33 cellular contexts compared by ENCODE assay signal in the genomic region with DNA sequence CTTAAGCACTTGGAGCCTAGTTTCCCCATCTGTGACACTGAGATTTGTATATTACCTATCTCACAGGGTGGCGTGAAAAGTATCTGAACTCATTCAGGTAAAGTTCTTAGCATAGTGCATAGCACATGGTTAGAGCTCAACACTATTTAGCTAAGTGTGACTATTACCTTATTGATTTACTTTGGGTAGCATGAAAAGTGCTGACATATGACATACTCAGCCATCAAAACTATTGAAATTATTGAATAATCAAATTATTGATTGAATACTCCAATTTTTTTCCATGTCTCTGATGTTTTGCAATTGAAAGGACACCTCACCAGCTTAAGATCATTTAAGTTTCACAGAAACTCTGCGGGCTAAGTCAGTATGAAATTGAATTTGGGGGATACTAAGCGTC.
"Had no signal": no experiment of that assay in that cellular context is flagged by ENCODE, and none has a peak within 500 bp of the region (broad histone marks: within the 10 kb centered on the region; RNA-seq: fewer than 3 reads in every experiment).

No MANE protein-coding gene starts in this region.

- H3K4me3 ChIP-seq: adrenal gland, ascending aorta, body of pancreas, breast epithelium, cardiac muscle cell had no signal

- DNase-seq: activated effector memory CD4-positive, alpha-beta T cell treated with Interleukin-2 at 50 U/mL for 16 hours; activated gamma-delta T cell; activated gamma-delta T cell treated with Interleukin-2 at 50 U/mL for 16 hours; activated naive CD4-positive, alpha-beta T cell; activated naive CD4-positive, alpha-beta T cell treated with anti-CD3 and anti-CD28 coated beads for 36 hours; activated naive CD4-positive, alpha-beta T cell treated with anti-CD3 and anti-CD28 coated beads, Interleukin-2, amount 10 ng/mL, durations not matched to agents 7 days and 5 days; activated naive CD4-positive, alpha-beta T cell treated with anti-CD3 and anti-CD28 coated beads, Interleukin-2, amount 50 U/mL, for 16 hours; activated naive CD4-positive, alpha-beta T cell treated with Interleukin-2 at 50 U/mL for 16 hours; activated naive CD8-positive, alpha-beta T cell treated with anti-CD3 and anti-CD28 coated beads for 36 hours; activated naive CD8-positive, alpha-beta T cell treated with anti-CD3 and anti-CD28 coated beads, Interleukin-2, amount 10 ng/mL, durations not matched to agents 7 days and 5 days; activated naive CD8-positive, alpha-beta T cell treated with anti-CD3 and anti-CD28 coated beads, Interleukin-2, amount 50 U/mL, for 24 hours; activated T-cell treated with anti-CD3 and anti-CD28 coated beads, Interleukin-2, amount 50 U/mL, for 1 hour; activated T-cell treated with anti-CD3 and anti-CD28 coated beads, Interleukin-2, amount 50 U/mL, for 24 hours; activated T-cell treated with anti-CD3 and anti-CD28 coated beads, Interleukin-2, amount 50 U/mL, for 4 hours; activated T-cell treated with anti-CD3 and anti-CD28 coated beads, Interleukin-2, amount 50 U/mL, for 48 hours; activated T-cell treated with anti-CD3 and anti-CD28 coated beads, Interleukin-2, amount 50 U/mL, for 72 hours; adrenal gland; amniotic stem cell; amygdala; anterior cingulate cortex; aorta; body of pancreas; brain microvascular endothelial cell; caudate nucleus; central memory CD4-positive, alpha-beta T cell; cerebellar nuclear complex had no signal

- FAIRE-seq: astrocyte, bronchial epithelial cell had no signal

- H3K9me3 ChIP-seq: adrenal gland, ascending aorta, body of pancreas, breast epithelium had no signal

- H3K27me3 ChIP-seq: adrenal gland, ascending aorta, body of pancreas, brain microvascular endothelial cell, breast epithelium, cardiac muscle cell had no signal

- ATAC-seq: activated naive CD4-positive, alpha-beta T cell treated with anti-CD3 and anti-CD28 coated beads, Interleukin-2, amount 50 U/mL, for 72 hours; activated naive CD8-positive, alpha-beta T cell treated with anti-CD3 and anti-CD28 coated beads, Interleukin-2, amount 50 U/mL, for 24 hours; activated T-cell treated with anti-CD3 and anti-CD28 coated beads, Interleukin-2, amount 50 U/mL, for 4 hours; activated T-cell treated with anti-CD3 and anti-CD28 coated beads, Interleukin-2, amount 50 U/mL, for 72 hours; activated T-helper 17 cell treated with anti-CD3 and anti-CD28 coated beads, Interleukin-2, amount 50 U/mL, for 72 hours; body of pancreas had no signal

- H3K27ac ChIP-seq: adrenal gland, ascending aorta, body of pancreas, brain microvascular endothelial cell, breast epithelium, cardiac muscle cell had no signal

- H3K36me3 ChIP-seq: adrenal gland, ascending aorta, brain microvascular endothelial cell, breast epithelium, cardiac muscle cell had no signal

- H3K4me1 ChIP-seq: adrenal gland, ascending aorta, body of pancreas, breast epithelium had no signal
